1 cellular context compared by ENCODE assay signal in genomic region chr5:57211039-57211438, GRCh38.
TF ChIP-seq lines count a peak whose summit lies in the region.

No MANE protein-coding gene starts in this region.

TF ChIP-seq in WTC11, 78 proteins besides CTCF, POLR2A, EP300 and RAD21 (continued from another document):
- TF ChIP-seq ATF6 (CRISPR knock-in tag; IDR thresholded peaks at IDR 0.05) = no peak
- no peak for TF ChIP-seq GTF2I (CRISPR knock-in tag; conservative IDR thresholded peaks at IDR 0.05)
- no peak for TF ChIP-seq NFYB (CRISPR knock-in tag; conservative IDR thresholded peaks at IDR 0.05; ENCODE audit: low read depth)
- TF ChIP-seq JUN (CRISPR knock-in tag; IDR thresholded peaks at IDR 0.05) = no peak
- no peak for TF ChIP-seq ZBTB43 (CRISPR knock-in tag; IDR thresholded peaks at IDR 0.05)
- no peak for TF ChIP-seq AR (CRISPR knock-in tag; IDR thresholded peaks at IDR 0.05)
- no peak for TF ChIP-seq NFATC4 (CRISPR knock-in tag; IDR thresholded peaks at IDR 0.05)
- no peak for TF ChIP-seq ZNF671 (CRISPR knock-in tag; IDR thresholded peaks at IDR 0.05)
- no peak for TF ChIP-seq TP53 (CRISPR knock-in tag; IDR thresholded peaks at IDR 0.05)
